Comparison of ENCODE assay signal across 8 cellular contexts in genomic region chr4:2922453-2923101, GRCh38. TPM values are rescaled to one million over a fixed set of nuclear protein-coding genes. Genes with fewer than 3 reads are reported as not detected.
A peak's percentile ranks its signal among the peaks of the same experiment; 100 is the strongest.
DNase-seq lines count a peak whose midpoint lies in the region; ATAC-seq and TF ChIP-seq lines count a peak whose summit lies in the region.
"Not testable (repeated sequence)": the region's sequence is repeated elsewhere in the genome, so short reads cannot be mapped to it uniquely, and the experiment has no call there.

No MANE protein-coding gene starts in this region.

- peaks cover 50% of the 10 kb centered on the region for H3K36me3 ChIP-seq in HUES64 (ENCODE audit: insufficient read depth, low read length)
- peaks cover 6 to 96% (median 47%) of the 10 kb centered on the region in 6 donors for H3K36me3 ChIP-seq in spleen

- H3K27ac Mint-ChIP-seq in CD4-positive, alpha-beta T cell, result peak overlapping the region; percentile 81
- peak overlapping the region; percentile 83 for H3K27ac Mint-ChIP-seq in activated T-helper 17 cell treated with anti-CD3 and anti-CD28 coated beads, Interleukin-2, amount 50 U/mL, for 72 hours

- H3K4me3 ChIP-seq in HUES64 (ENCODE audit: low read length), result not testable (repeated sequence)
- H3K4me3 ChIP-seq in spleen, result peak overlapping the region in 1 of 8 donors; percentile 15

- peak overlapping the region; percentile 41 for H3K27ac ChIP-seq in CD4-positive, alpha-beta T cell (ENCODE audit: low read depth, low read length)
- H3K27ac ChIP-seq in HUES64 (ENCODE audit: low read depth, low read length) (peak overlapping the region; percentile 93), spleen (peak overlapping the region in 7 of 8 donors; percentile 2 to 80 (median 48))

- not testable (repeated sequence) for H3K9me3 Mint-ChIP-seq in CD4-positive, alpha-beta T cell; activated T-helper 17 cell treated with anti-CD3 and anti-CD28 coated beads, Interleukin-2, amount 50 U/mL, for 72 hours

- not testable (repeated sequence) for H3K4me3 Mint-ChIP-seq in CD4-positive, alpha-beta T cell
- H3K4me3 Mint-ChIP-seq in activated T-helper 17 cell treated with anti-CD3 and anti-CD28 coated beads, Interleukin-2, amount 50 U/mL, for 72 hours, result peak overlapping the region; percentile 48

- peaks cover 28% of the 10 kb centered on the region for H3K4me1 ChIP-seq in HUES64 (ENCODE audit: insufficient read depth, low read length)
- H3K4me1 ChIP-seq in spleen, result peaks cover 15 to 54% (median 25%) of the 10 kb centered on the region in 6 donors

- peaks cover 55% of the 10 kb centered on the region for H3K4me1 Mint-ChIP-seq in CD4-positive, alpha-beta T cell (ENCODE audit: low read depth)
- H3K4me1 Mint-ChIP-seq in activated T-helper 17 cell treated with anti-CD3 and anti-CD28 coated beads, Interleukin-2, amount 50 U/mL, for 72 hours, result peaks cover 39% of the 10 kb centered on the region

- not testable (repeated sequence) for TF ChIP-seq POLR2A in spleen (IDR thresholded peaks at IDR 0.05)

- peak in 1 of 10 experiments; percentile 31 for DNase-seq in CD4-positive, alpha-beta T cell
- DNase-seq in SW480 (ENCODE audit: low spot score), result peak; percentile 68
- peak; percentile 25 for DNase-seq in central memory CD4-positive, alpha-beta T cell
- peak; percentile 38 for DNase-seq in glomerular visceral epithelial cell (ENCODE audit: extremely low spot score)
- DNase-seq in mesenteric fat pad (ENCODE audit: low spot score), result peak; percentile 57
- not testable (repeated sequence) for DNase-seq in spleen

- peak overlapping the region; percentile 47; the same call in 1 of the 2 replicates for H3K9ac ChIP-seq in HUES64 (ENCODE audit: low read depth, low read length)

- intact Hi-C loops in CD4-positive, alpha-beta T cell (cut with DNase I, micrococcal nuclease), result loop anchor here in 1 of 2 experiments (5.0 kb wide), 1 partner anchor 40 kb away; the partner anchor contains the start of genes GRK4 and NOP14
- intact Hi-C loops in spleen (cut with DNase I; ENCODE audit: low total_unique reads), result loop anchor here (10.0 kb wide), 1 partner anchor 68 kb away; no protein-coding TSS in a partner anchor

- not testable (repeated sequence) for ATAC-seq in CD4-positive, alpha-beta T cell (ENCODE audit: poor library complexity); activated T-helper 17 cell treated with anti-CD3 and anti-CD28 coated beads, Interleukin-2, amount 50 U/mL, for 72 hours (replicated peaks)

- H3K27me3 ChIP-seq in CD4-positive, alpha-beta T cell (ENCODE audit: control insufficient read depth, insufficient read depth, low read length); HUES64 (ENCODE audit: insufficient read depth, low read length); spleen (replicated peaks in 1 of 7): not testable (repeated sequence)

- WGBS in HUES64, result 42% methylated on average over 7 of the region's 7 CpGs
- 50 to 72% (median 56%) methylated on average over 4 to 7 of the region's 7 CpGs for WGBS in spleen, 5 donors

- POLR2A ChIA-PET in CD4-positive, alpha-beta T cell (lab: Charles Lee), result interaction anchor here (1.5 to 2.6 kb wide), 2 partner anchors 13 to 40 kb away, joined by 4 to 7 read pairs; partner anchors contain the start of genes GRK4 and NOP14

- not testable (repeated sequence) for TF ChIP-seq CTCF in CD4-positive, alpha-beta T cell (IDR thresholded peaks at IDR 0.05); spleen (IDR thresholded peaks at IDR 0.05 in 8 of 11, conservative IDR thresholded peaks at IDR 0.05 in 3 of 11)

- CTCF ChIA-PET in CD4-positive, alpha-beta T cell (lab: Charles Lee), result not testable (repeated sequence)

- not testable (repeated sequence) for H3K9me3 ChIP-seq in CD4-positive, alpha-beta T cell (ENCODE audit: control insufficient read depth, low read length); HUES64 (ENCODE audit: insufficient read depth, low read depth, low read length); spleen

- H3K36me3 Mint-ChIP-seq in CD4-positive, alpha-beta T cell (ENCODE audit: low read depth), result peaks cover 83% of the 10 kb centered on the region
- H3K36me3 Mint-ChIP-seq in activated T-helper 17 cell treated with anti-CD3 and anti-CD28 coated beads, Interleukin-2, amount 50 U/mL, for 72 hours (ENCODE audit: low read depth), result peaks cover 80% of the 10 kb centered on the region

- not testable (repeated sequence) for H3K27me3 Mint-ChIP-seq in CD4-positive, alpha-beta T cell; activated T-helper 17 cell treated with anti-CD3 and anti-CD28 coated beads, Interleukin-2, amount 50 U/mL, for 72 hours

RNA-seq across cellular contexts. Expression of gene NOP14, which starts 40.6 kb away (rescaled TPM):
- 10 to 100 TPM; 21.8 TPM for total RNA-seq in CD4-positive, alpha-beta T cell
- 32.2 TPM for polyA plus RNA-seq in HUES64 (2013, experiment 1 of 2)
- polyA plus RNA-seq in HUES64 (2013, experiment 2 of 2), result 28.8 TPM
- 10 to 100 TPM; 86.5 to 96.8 TPM for total RNA-seq in activated T-helper 17 cell treated with anti-CD3 and anti-CD28 coated beads, Interleukin-2, amount 50 U/mL, for 72 hours
- 37.5 TPM for total RNA-seq in mesenteric fat pad
- total RNA-seq in spleen, result 10 to 100 TPM; 21.1 to 30.5 (median 25.0) TPM
- polyA plus RNA-seq in spleen, result 10 to 100 TPM; 10.2 to 20.3 (median 12.2) TPM

RNA-seq across cellular contexts. Expression of gene GRK4, which starts 40.8 kb away (rescaled TPM):
- total RNA-seq in CD4-positive, alpha-beta T cell, result 1 to 10 TPM; 1.2 to 1.8 TPM
- 2.1 TPM for polyA plus RNA-seq in HUES64 (2013, experiment 1 of 2)
- 1.8 TPM for polyA plus RNA-seq in HUES64 (2013, experiment 2 of 2)
- total RNA-seq in activated T-helper 17 cell treated with anti-CD3 and anti-CD28 coated beads, Interleukin-2, amount 50 U/mL, for 72 hours, result 1 to 10 TPM; 3.2 to 5.7 TPM
- total RNA-seq in mesenteric fat pad (6.0 TPM), spleen (1 to 10 TPM; 1.8 to 4.3 (median 2.6) TPM)
- 1 to 10 TPM; 1.0 to 1.7 (median 1.2) TPM for polyA plus RNA-seq in spleen

Comparison
In these comparisons a context has a peak if more than half of its experiments do, and no peak if none do; other contexts are left out.
1. H3K27ac ChIP-seq: peak in every context shown above with its lines; median percentile 93 in HUES64; 48 in spleen; 41 in CD4-positive, alpha-beta T cell.